In the genomic region with DNA sequence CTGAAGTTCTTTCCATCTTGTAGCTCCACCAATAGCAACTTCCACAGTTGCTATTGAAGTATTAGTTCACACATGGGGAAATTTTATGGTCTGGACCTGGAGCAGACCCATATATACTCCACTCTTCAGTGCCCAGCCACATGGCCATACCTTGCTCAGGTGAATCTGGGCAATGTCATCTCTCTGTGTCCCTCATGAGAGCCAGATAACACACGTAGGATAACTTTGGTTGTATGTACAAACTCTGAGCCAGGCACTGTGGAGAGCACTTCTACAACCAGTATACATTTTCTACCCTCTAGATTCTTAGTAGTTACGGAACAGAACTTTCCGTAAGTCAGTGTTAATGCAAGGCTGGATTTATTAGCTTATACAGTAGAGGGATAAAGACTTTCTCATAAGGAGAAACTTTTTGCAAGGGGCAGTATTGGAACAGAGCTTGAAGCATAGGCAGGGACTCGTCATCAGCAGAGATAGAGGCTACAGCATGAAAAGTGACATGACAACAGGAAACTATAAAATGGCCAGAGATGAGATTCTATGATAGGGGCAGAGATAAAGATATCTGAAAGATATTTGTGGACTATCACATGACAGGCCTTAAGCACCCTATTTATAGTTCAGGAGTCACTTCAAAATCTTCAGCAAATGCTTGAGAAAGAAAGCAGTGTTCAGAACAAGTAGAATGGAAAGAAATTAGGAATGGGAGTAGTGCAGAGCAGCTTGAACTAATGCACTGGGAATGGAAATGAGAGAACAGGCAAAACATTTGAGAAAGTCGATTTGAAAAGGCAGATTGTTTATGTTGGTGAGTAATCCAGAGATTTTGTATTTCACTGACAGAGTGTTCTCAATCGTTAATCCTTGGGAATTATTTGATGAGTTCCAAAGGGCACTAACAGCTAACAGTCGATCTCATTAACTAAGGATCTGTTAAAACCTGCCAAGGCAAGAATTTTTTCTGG, we compare ENCODE assay signal across 13 cellular contexts.
DNase-seq lines count a peak whose midpoint lies in the region; ATAC-seq and TF ChIP-seq lines count a peak whose summit lies in the region.
"Had no signal": no experiment of that assay in that cellular context is flagged by ENCODE, and none has a peak within 500 bp of the region (broad histone marks: within the 10 kb centered on the region; RNA-seq: fewer than 3 reads in every experiment).

No MANE protein-coding gene starts in this region.

- H3K27me3 Mint-ChIP-seq in HFFc6 (ENCODE audit: insufficient read depth) (no peaks in the 10 kb centered on the region), Calu3 (ENCODE audit: unreplicated experiment) (no peaks in the 10 kb centered on the region)

- CTCF ChIA-PET in Calu3 (lab: Charles Lee): no interaction called here

- H3K27ac Mint-ChIP-seq in HFFc6: peak overlapping the region; percentile 65
- no peak overlapping the region for H3K27ac Mint-ChIP-seq in Calu3 (ENCODE audit: unreplicated experiment)

- H3K4me3 Mint-ChIP-seq in HFFc6 (peak overlapping the region; percentile 80), Calu3 (ENCODE audit: low read depth, unreplicated experiment) (no peak overlapping the region)

- intact Hi-C loops in Calu3 (cut with micrococcal nuclease; ENCODE audit: unreplicated experiment): no loop called here

- peak overlapping the region; percentile 85 for H3K27ac ChIP-seq in cingulate gyrus (ENCODE audit: low read depth, low read length)

- ATAC-seq in HG03354 (IDR thresholded peaks at IDR 0.05; ENCODE audit: poor library complexity, severe bottlenecking, unreplicated experiment) (no peak), HG02571 (IDR thresholded peaks at IDR 0.05; ENCODE audit: unreplicated experiment) (no peak)

- H3K36me3 Mint-ChIP-seq in HFFc6 (ENCODE audit: low read depth) (no peaks in the 10 kb centered on the region), Calu3 (ENCODE audit: insufficient read depth, unreplicated experiment) (no peaks in the 10 kb centered on the region)

- peak; percentile 7 for DNase-seq in HFFc6
- peak; percentile 26 for DNase-seq in left kidney (ENCODE audit: low read depth, low spot score)
- DNase-seq in stromal cell of bone marrow (ENCODE audit: low read depth): peak; percentile 29
- DNase-seq in Calu3: no peak
- no peak for DNase-seq in NCI-H2171 treated with DMSO at 0.1 percent for 48 hours (lab: John Stamatoyannopoulos, UW)
- DNase-seq: activated CD8-positive, alpha-beta memory T cell treated with anti-CD3 and anti-CD28 coated beads, Interleukin-2, amount 50 U/mL, for 48 hours; central memory CD4-positive, alpha-beta T cell; COR-L47; NK-92 treated with Interleukin-12 subunit alpha and Interleukin-12 subunit beta, amount 100 ng/mL, for 24 hours; nucleus accumbens had no signal

- no TSS peak for BruUV-seq in Calu3 (replicated peaks; lab: Mats Ljungman, UMichigan)

- H3K4me1 Mint-ChIP-seq in HFFc6 (ENCODE audit: low read depth): peaks cover 18% of the 10 kb centered on the region
- H3K4me1 Mint-ChIP-seq in Calu3 (ENCODE audit: low read depth, unreplicated experiment): peaks cover 8% of the 10 kb centered on the region

- TF ChIP-seq CTCF in HFFc6 (IDR thresholded peaks at IDR 0.05): no peak
- TF ChIP-seq CTCF in Calu3 (IDR thresholded peaks at IDR 0.05; ENCODE audit: unreplicated experiment): no peak

- H3K9me3 Mint-ChIP-seq in HFFc6 (no peaks in the 10 kb centered on the region), Calu3 (ENCODE audit: low read depth, unreplicated experiment) (no peaks in the 10 kb centered on the region)

Comparison
In these comparisons a context has a peak if more than half of its experiments do, and no peak if none do; other contexts are left out.
1. DNase-seq: peak in HFFc6 (single experiment), left kidney (single experiment) and stromal cell of bone marrow (single experiment); none in Calu3 (single experiment) and NCI-H2171 treated with DMSO at 0.1 percent for 48 hours (single experiment).